In genomic region chr5:180590543-180591248, GRCh38 we compare ENCODE assay signal across 11 cellular contexts. TPM values are rescaled to one million over a fixed set of nuclear protein-coding genes. Genes with fewer than 3 reads are reported as not detected.
DNase-seq lines count a peak whose midpoint lies in the region; ATAC-seq and TF ChIP-seq lines count a peak whose summit lies in the region.
"Had no signal": no experiment of that assay in that cellular context is flagged by ENCODE, and none has a peak within 500 bp of the region (broad histone marks: within the 10 kb centered on the region; RNA-seq: fewer than 3 reads in every experiment).

No MANE protein-coding gene starts in this region.

- H3K4me1 ChIP-seq in A673 (ENCODE audit: insufficient read depth, low read length, poor library complexity, severe bottlenecking) (no peaks in the 10 kb centered on the region), osteoblast (ENCODE audit: insufficient read depth, low read length) (no peaks in the 10 kb centered on the region)

- no peaks in the 10 kb centered on the region for H3K36me3 ChIP-seq in A673 (ENCODE audit: insufficient read depth, low read length, poor library complexity, severe bottlenecking)
- H3K36me3 ChIP-seq in osteoblast (ENCODE audit: insufficient read depth, low read length): no peaks in the 10 kb centered on the region

- H3K4me3 ChIP-seq in A673 (ENCODE audit: low read depth, low read length, poor library complexity, severe bottlenecking) (peak overlapping the region; percentile 31), osteoblast (ENCODE audit: insufficient read depth, low read length) (no peak overlapping the region)

- intact Hi-C loops in A673 (cut with micrococcal nuclease; ENCODE audit: unreplicated experiment): no loop called here

- no peaks in the 10 kb centered on the region for H3K79me2 ChIP-seq in osteoblast (ENCODE audit: insufficient read depth, low read length)

- H4K20me1 ChIP-seq in osteoblast (ENCODE audit: insufficient read depth, low read length): no peaks in the 10 kb centered on the region

- TF ChIP-seq CTCF in A673 (conservative IDR thresholded peaks at IDR 0.05; ENCODE audit: low read depth, low read length) (no peak), GM20000 (IDR thresholded peaks at IDR 0.05; ENCODE audit: extremely low read depth, missing control alignments) (no peak), osteoblast (IDR thresholded peaks at IDR 0.05; ENCODE audit: extremely low read depth, low read depth, low read length) (no peak)

- H3K27ac ChIP-seq in A673 (ENCODE audit: low read depth, low read length, poor library complexity, severe bottlenecking) (no peak overlapping the region), osteoblast (ENCODE audit: low read depth, low read length) (no peak overlapping the region)

- CTCF ChIA-PET in A673 (lab: Charles Lee): no interaction called here

- H3K9me3 ChIP-seq in A673 (ENCODE audit: low read depth, low read length, poor library complexity, severe bottlenecking) (no peaks in the 10 kb centered on the region), osteoblast (ENCODE audit: low read depth, low read length) (no peaks in the 10 kb centered on the region)

- DNase-seq in A673 (ENCODE audit: low spot score): no peak
- DNase-seq in GM20000 (ENCODE audit: low spot score): peak; percentile 27
- peak; percentile 79 for DNase-seq in osteoblast (ENCODE audit: insufficient read length, low spot score, missing footprints)
- no peak for DNase-seq in OCI-M2 (lab: John Stamatoyannopoulos, UW; ENCODE audit: unreplicated experiment)
- no peak for DNase-seq in RPMI8226
- DNase-seq in Kasumi-1 (lab: John Stamatoyannopoulos, UW): no peak
- DNase-seq: effector CD8-positive, alpha-beta T cell; immature natural killer cell; MV-4-11 had no signal

- POLR2A ChIA-PET in A673 (lab: Charles Lee; ENCODE audit: low non-redundant PET): no interaction called here

- no peak overlapping the region for H3K4me2 ChIP-seq in osteoblast (ENCODE audit: insufficient read depth, low read length)

- BruUV-seq in A673 (replicated peaks; lab: Mats Ljungman, UMichigan): no TSS peak

- H2AFZ ChIP-seq in osteoblast (ENCODE audit: low read length): no peak overlapping the region

- ATAC-seq in esophagus mucosa (peak; percentile 25), HG03378 (IDR thresholded peaks at IDR 0.05; ENCODE audit: unreplicated experiment) (no peak)

- peaks cover 42% of the 10 kb centered on the region for H3K27me3 ChIP-seq in A673 (replicated peaks; ENCODE audit: insufficient read depth, low read depth, low read length, poor library complexity)
- H3K27me3 ChIP-seq in osteoblast (ENCODE audit: insufficient read depth, low read length): peaks cover 54% of the 10 kb centered on the region

RNA-seq across cellular contexts. Expression of gene SCGB3A1, which starts 0.6 kb away (rescaled TPM):
- total RNA-seq in A673 (2021): not detected in 2 replicates
- 26.6 TPM for total RNA-seq in esophagus mucosa
- total RNA-seq in osteoblast: not detected in 2 replicates

RNA-seq across cellular contexts. Expression of gene FLT4, which starts 58.7 kb away (rescaled TPM):
- total RNA-seq in A673 (2021): 8.6 and 10.1 TPM in 2 replicates
- total RNA-seq in esophagus mucosa: 1.9 TPM
- total RNA-seq in osteoblast: not detected in 2 replicates

Comparison
In these comparisons a context has a peak if more than half of its experiments do, and no peak if none do; other contexts are left out.
1. DNase-seq: peak in GM20000 (single experiment) and osteoblast (single experiment); none in A673 (single experiment), OCI-M2 (single experiment), RPMI8226 (single experiment) and Kasumi-1 (0 of 2).
2. RNA of gene SCGB3A1, which starts 0.6 kb away (total RNA-seq): 26.6 TPM in esophagus mucosa (single experiment); not detected in A673 and not detected in osteoblast; every median in the first group is over 10 times any median in the second.